Comparison of ENCODE assay signal across 4 cellular contexts in genomic region chr17:30631651-30632050, GRCh38.
DNase-seq lines count a peak whose midpoint lies in the region; FAIRE-seq and TF ChIP-seq lines count a peak whose summit lies in the region.
"Not testable (repeated sequence)": the region's sequence is repeated elsewhere in the genome, so short reads cannot be mapped to it uniquely, and the experiment has no call there.

No MANE protein-coding gene starts in this region.

- H4K20me1 ChIP-seq in astrocyte (ENCODE audit: insufficient read depth, low read length): not testable (repeated sequence)

- not testable (repeated sequence) for H3K79me2 ChIP-seq in astrocyte (ENCODE audit: insufficient read depth, low read length)

- not testable (repeated sequence) for H3K27me3 ChIP-seq in astrocyte (ENCODE audit: insufficient read depth, low read length)

- H3K27ac Mint-ChIP-seq in astrocyte (ENCODE audit: unreplicated experiment): not testable (repeated sequence)
- peak overlapping the region; percentile 21 for H3K27ac Mint-ChIP-seq in stimulated activated naive CD8-positive, alpha-beta T cell treated with anti-CD3 and anti-CD28 coated beads, Interleukin-15, Interleukin-2, amounts not matched to agents 100 ng/mL and 50 ng/mL, for 24 hours

- not testable (repeated sequence) for DNase-seq in astrocyte (ENCODE audit: low read depth)
- DNase-seq in head of caudate nucleus: peak in 25 of 42 donors; percentile 8 to 70 (median 44)
- peak; percentile 18 for DNase-seq in putamen (ENCODE audit: low spot score)

- H3K36me3 ChIP-seq in astrocyte (ENCODE audit: insufficient read depth, low read length): not testable (repeated sequence)

- not testable (repeated sequence) for H3K4me1 Mint-ChIP-seq in astrocyte (ENCODE audit: low read depth, unreplicated experiment); stimulated activated naive CD8-positive, alpha-beta T cell treated with anti-CD3 and anti-CD28 coated beads, Interleukin-15, Interleukin-2, amounts not matched to agents 100 ng/mL and 50 ng/mL, for 24 hours (ENCODE audit: low read depth)

- not testable (repeated sequence) for FAIRE-seq in astrocyte (lab: Jason Lieb, UNC)

- H3K4me3 ChIP-seq in astrocyte (ENCODE audit: insufficient read depth, low read depth, low read length): not testable (repeated sequence)

- not testable (repeated sequence) for H3K4me2 ChIP-seq in astrocyte (ENCODE audit: low read length)

- H3K9ac ChIP-seq in astrocyte (ENCODE audit: low read length): not testable (repeated sequence)

- not testable (repeated sequence) for H3K27me3 Mint-ChIP-seq in astrocyte (ENCODE audit: low read depth, unreplicated experiment); stimulated activated naive CD8-positive, alpha-beta T cell treated with anti-CD3 and anti-CD28 coated beads, Interleukin-15, Interleukin-2, amounts not matched to agents 100 ng/mL and 50 ng/mL, for 24 hours

- H3K36me3 Mint-ChIP-seq in astrocyte (ENCODE audit: low read depth, unreplicated experiment); stimulated activated naive CD8-positive, alpha-beta T cell treated with anti-CD3 and anti-CD28 coated beads, Interleukin-15, Interleukin-2, amounts not matched to agents 100 ng/mL and 50 ng/mL, for 24 hours (ENCODE audit: low read depth): not testable (repeated sequence)

- intact Hi-C loops in head of caudate nucleus (cut with DNase I): not testable (repeated sequence)

- H3K27ac ChIP-seq in astrocyte (ENCODE audit: low read depth, low read length): not testable (repeated sequence)

- H3K9me3 Mint-ChIP-seq in astrocyte (ENCODE audit: unreplicated experiment); stimulated activated naive CD8-positive, alpha-beta T cell treated with anti-CD3 and anti-CD28 coated beads, Interleukin-15, Interleukin-2, amounts not matched to agents 100 ng/mL and 50 ng/mL, for 24 hours: not testable (repeated sequence)

- not testable (repeated sequence) for H3K9me3 ChIP-seq in astrocyte (ENCODE audit: insufficient read depth, low read depth, low read length)

- H2AFZ ChIP-seq in astrocyte (ENCODE audit: low read depth, low read length): not testable (repeated sequence)

- peak overlapping the region; percentile 16 for H3K4me3 Mint-ChIP-seq in astrocyte (ENCODE audit: unreplicated experiment)
- not testable (repeated sequence) for H3K4me3 Mint-ChIP-seq in stimulated activated naive CD8-positive, alpha-beta T cell treated with anti-CD3 and anti-CD28 coated beads, Interleukin-15, Interleukin-2, amounts not matched to agents 100 ng/mL and 50 ng/mL, for 24 hours

- not testable (repeated sequence) for H3K4me1 ChIP-seq in astrocyte (ENCODE audit: insufficient read depth, low read length)

- TF ChIP-seq CTCF in astrocyte (IDR thresholded peaks at IDR 0.05; ENCODE audit: insufficient read depth, low read depth, low read length): not testable (repeated sequence)
